In genomic region chr2:100820346-100821254, GRCh38 we compare ENCODE assay signal across 9 cellular contexts.
DNase-seq lines count a peak whose midpoint lies in the region; ATAC-seq and TF ChIP-seq lines count a peak whose summit lies in the region.
"Had no signal": no experiment of that assay in that cellular context is flagged by ENCODE, and none has a peak within 500 bp of the region (broad histone marks: within the 10 kb centered on the region; RNA-seq: fewer than 3 reads in every experiment).

No MANE protein-coding gene starts in this region.

- DNase-seq in NT2/D1 (ENCODE audit: low read depth, low spot score) (no peak), ecto neural progenitor cell (ENCODE audit: low spot score) (peak; percentile 60), GM10266 (ENCODE audit: extremely low spot score) (no peak)
- DNase-seq in activated effector memory CD4-positive, alpha-beta T cell treated with anti-CD3 and anti-CD28 coated beads, Interleukin-2, amount 50 U/mL, for 16 hours = no peak
- DNase-seq: NCI-H446 treated with DMSO at 0.1 percent for 48 hours had no signal

- H3K9ac ChIP-seq in NT2/D1 (ENCODE audit: insufficient read length, low read depth) (peak overlapping the region; percentile 79), mucosa of stomach (ENCODE audit: low read length) (peak overlapping the region; percentile 81)

- ATAC-seq in HG02642 (IDR thresholded peaks at IDR 0.05; ENCODE audit: poor library complexity, unreplicated experiment) (no peak), GM21360 (IDR thresholded peaks at IDR 0.05; ENCODE audit: unreplicated experiment) (no peak)

- H3K36me3 ChIP-seq in NT2/D1 (ENCODE audit: insufficient read depth, insufficient read length, low read length) (no peaks in the 10 kb centered on the region), mucosa of stomach (ENCODE audit: control insufficient read depth, insufficient read depth, low read length) (no peaks in the 10 kb centered on the region)

- H3K4me3 ChIP-seq in NT2/D1 (ENCODE audit: insufficient read length, low read depth) (peak overlapping the region; percentile 70), mucosa of stomach (ENCODE audit: low read length) (peak overlapping the region; percentile 53)

- H3K4me1 ChIP-seq in NT2/D1 (ENCODE audit: insufficient read depth, insufficient read length) (no peaks in the 10 kb centered on the region), mucosa of stomach (ENCODE audit: control insufficient read depth, insufficient read depth, low read length) (peaks cover 45% of the 10 kb centered on the region)

- peak overlapping the region; percentile 50; the same call in 1 of the 2 replicates for H3K27ac ChIP-seq in 22Rv1

- TF ChIP-seq CTCF in 22Rv1 (IDR thresholded peaks at IDR 0.05) (no peak), GM10266 (IDR thresholded peaks at IDR 0.05; ENCODE audit: control insufficient read depth, insufficient read depth, low read depth, missing control alignments) (no peak)

- H3K9me3 ChIP-seq in NT2/D1 (ENCODE audit: insufficient read depth, low read length) (no peaks in the 10 kb centered on the region), mucosa of stomach (ENCODE audit: control insufficient read depth, low read length) (no peaks in the 10 kb centered on the region)

- H3K27me3 ChIP-seq in NT2/D1 (ENCODE audit: insufficient read depth, insufficient read length) = peaks cover 68% of the 10 kb centered on the region
- no peaks in the 10 kb centered on the region for H3K27me3 ChIP-seq in mucosa of stomach (ENCODE audit: control insufficient read depth, insufficient read depth, low read length)
